2 cellular contexts compared by ENCODE assay signal in genomic region chr18:23226386-23226785, GRCh38.
A peak's percentile ranks its signal among the peaks of the same experiment; 100 is the strongest.
TF ChIP-seq lines count a peak whose summit lies in the region.

No MANE protein-coding gene starts in this region.

TF ChIP-seq in liver, 16 proteins besides CTCF, POLR2A, EP300 and RAD21:
- TF ChIP-seq REST (IDR thresholded peaks at IDR 0.05), result no peak
- peak; percentile 23 to 38 for TF ChIP-seq RXRA (IDR thresholded peaks at IDR 0.05)
- TF ChIP-seq YY1 (IDR thresholded peaks at IDR 0.05), result no peak
- no peak for TF ChIP-seq SP1 (IDR thresholded peaks at IDR 0.05)
- no peak for TF ChIP-seq HNF4G (IDR thresholded peaks at IDR 0.05)
- no peak for TF ChIP-seq FOXA2 (IDR thresholded peaks at IDR 0.05)
- TF ChIP-seq MAX (IDR thresholded peaks at IDR 0.05), result no peak
- peak; percentile 92 for TF ChIP-seq NR2F2 (IDR thresholded peaks at IDR 0.05)
- TF ChIP-seq ZBTB33 (IDR thresholded peaks at IDR 0.05), result no peak
- no peak for TF ChIP-seq EGR1 (IDR thresholded peaks at IDR 0.05; ENCODE audit: low read depth in 2 of 2)
- TF ChIP-seq JUND (IDR thresholded peaks at IDR 0.05), result no peak
- TF ChIP-seq HNF4A (conservative IDR thresholded peaks at IDR 0.05), result no peak
- TF ChIP-seq GABPA (IDR thresholded peaks at IDR 0.05 in 1 of 2, conservative IDR thresholded peaks at IDR 0.05 in 1 of 2), result no peak
- no peak for TF ChIP-seq ATF3 (IDR thresholded peaks at IDR 0.05)
- no peak for TF ChIP-seq FOXA1 (IDR thresholded peaks at IDR 0.05)
- TF ChIP-seq TAF1 (conservative IDR thresholded peaks at IDR 0.05), result no peak

TF ChIP-seq in HepG2, 621 proteins besides CTCF, POLR2A, EP300 and RAD21 (continued from another document):
- no peak for TF ChIP-seq PBX3 (CRISPR knock-in tag; IDR thresholded peaks at IDR 0.05; ENCODE audit: borderline replicate concordance)
- no peak for TF ChIP-seq ZNF275 (CRISPR knock-in tag; IDR thresholded peaks at IDR 0.05; ENCODE audit: borderline replicate concordance)
- TF ChIP-seq ZHX1 (CRISPR knock-in tag; IDR thresholded peaks at IDR 0.05; ENCODE audit: low read depth), result no peak
- TF ChIP-seq HNRNPH1 (optimal IDR thresholded peaks at IDR 0.05; ENCODE audit: low read depth, low read length), result no peak
- TF ChIP-seq SPEN (CRISPR knock-in tag; IDR thresholded peaks at IDR 0.05; ENCODE audit: low read depth), result no peak
- no peak for TF ChIP-seq ZNF350 (CRISPR knock-in tag; IDR thresholded peaks at IDR 0.05; ENCODE audit: borderline replicate concordance, low read depth)
- TF ChIP-seq NCOA2 (CRISPR knock-in tag; IDR thresholded peaks at IDR 0.05), result no peak
- no peak for TF ChIP-seq DBP (CRISPR knock-in tag; IDR thresholded peaks at IDR 0.05; ENCODE audit: not compliant biosample characterization)
- no peak for TF ChIP-seq CCDC6 (CRISPR knock-in tag; IDR thresholded peaks at IDR 0.05)
- no peak for TF ChIP-seq SMAD3 (CRISPR knock-in tag; IDR thresholded peaks at IDR 0.05)
- TF ChIP-seq ARID3A (IDR thresholded peaks at IDR 0.05; ENCODE audit: low read depth, low read length), result no peak
- TF ChIP-seq ZNF160 (CRISPR knock-in tag; IDR thresholded peaks at IDR 0.05), result no peak
TF ChIP-seq in HepG2: peak in this region for 0.
